In genomic region chrX:43644124-43644701, GRCh38 we compare ENCODE assay signal across 8 cellular contexts. TPM values are rescaled to one million over a fixed set of nuclear protein-coding genes. Genes with fewer than 3 reads are reported as not detected.
DNase-seq lines count a peak whose midpoint lies in the region; ATAC-seq and TF ChIP-seq lines count a peak whose summit lies in the region.
"Had no signal": no experiment of that assay in that cellular context is flagged by ENCODE, and none has a peak within 500 bp of the region (broad histone marks: within the 10 kb centered on the region; RNA-seq: fewer than 3 reads in every experiment).

No MANE protein-coding gene starts in this region.

- H3K18ac ChIP-seq in trophoblast cell (ENCODE audit: low read length) = no peak overlapping the region

- no peak overlapping the region for H3K9ac ChIP-seq in trophoblast cell (ENCODE audit: low read length)

- peak overlapping the region; percentile 76 for H2BK120ac ChIP-seq in trophoblast cell (ENCODE audit: insufficient read depth, low read length, poor library complexity)

- H3K27ac ChIP-seq in trophoblast cell (ENCODE audit: low read depth, low read length) = peak overlapping the region; percentile 44

- peaks cover 3 to 4% of the 10 kb centered on the region in 2 experiments for H3K4me1 ChIP-seq in trophoblast cell (ENCODE audit: control insufficient read depth in 1 of 2, insufficient read depth in 2 of 2, low read length in 2 of 2)

- ATAC-seq in GM19467 (IDR thresholded peaks at IDR 0.05; ENCODE audit: unreplicated experiment) = no peak
- no peak for ATAC-seq in HG03571 (IDR thresholded peaks at IDR 0.05; ENCODE audit: unreplicated experiment)
- no peak for ATAC-seq in GM21390 (IDR thresholded peaks at IDR 0.05; ENCODE audit: unreplicated experiment)
- ATAC-seq: Right ventricle myocardium inferior had no signal

- peak overlapping the region; percentile 19 for H2BK5ac ChIP-seq in trophoblast cell (ENCODE audit: low read depth, low read length, poor library complexity)

- H4K12ac ChIP-seq in trophoblast cell (ENCODE audit: low read depth, low read length) = no peak overlapping the region

- no peak overlapping the region for H4K91ac ChIP-seq in trophoblast cell (ENCODE audit: low read depth, low read length)

- H4K8ac ChIP-seq in trophoblast cell (ENCODE audit: low read depth, low read length) = no peak overlapping the region

- H3K79me1 ChIP-seq in trophoblast cell (ENCODE audit: low read length) = peaks cover 4% of the 10 kb centered on the region

- no peak overlapping the region for H3K23ac ChIP-seq in trophoblast cell (ENCODE audit: low read length)

- peak; percentile 4 for DNase-seq in GOT3 (lab: John Stamatoyannopoulos, UW)
- peak; percentile 80 for DNase-seq in OCI-M1 (lab: John Stamatoyannopoulos, UW)
- DNase-seq in erythroblast (lab: John Stamatoyannopoulos, UW) = peak; percentile 1 to 10
- peak; percentile 60 to 79 for DNase-seq in trophoblast cell

- H3K4ac ChIP-seq in trophoblast cell (ENCODE audit: low read depth, low read length) = no peak overlapping the region

- H2BK12ac ChIP-seq in trophoblast cell (ENCODE audit: low read length) = peak overlapping the region; percentile 64

- H3K36me3 ChIP-seq in trophoblast cell (ENCODE audit: control insufficient read depth in 1 of 2, insufficient read depth in 2 of 2, low read length in 2 of 2) = no peaks in the 10 kb centered on the region

- H3K27me3 ChIP-seq in trophoblast cell (ENCODE audit: insufficient read depth, low read length) = no peaks in the 10 kb centered on the region

- H3K79me2 ChIP-seq in trophoblast cell (ENCODE audit: control insufficient read depth, insufficient read depth, low read length, poor library complexity) = no peaks in the 10 kb centered on the region

- H3K4me2 ChIP-seq in trophoblast cell (ENCODE audit: low read length) = no peak overlapping the region

- peak overlapping the region; percentile 66 for H3K14ac ChIP-seq in trophoblast cell (ENCODE audit: low read length)

- H3K4me3 ChIP-seq in trophoblast cell (ENCODE audit: low read depth, low read length) = no peak overlapping the region

- no peak for TF ChIP-seq POLR2A in erythroblast (IDR thresholded peaks at IDR 0.05; ENCODE audit: low read length)

- H2AK5ac ChIP-seq in trophoblast cell (ENCODE audit: low read length) = no peak overlapping the region

- no peaks in the 10 kb centered on the region for H3K9me3 ChIP-seq in trophoblast cell (ENCODE audit: insufficient read depth, low read depth, low read length)

- WGBS in trophoblast cell (ENCODE audit: extremely low coverage, insufficient coverage, insufficient read length) = no CpG with 5 or more reads among the region's 3 CpGs

- H2AFZ ChIP-seq in trophoblast cell (ENCODE audit: insufficient read depth, low read length, poor library complexity) = no peak overlapping the region

RNA-seq across cellular contexts. Expression of gene MAOA, which starts 11.9 kb away (rescaled TPM):
- polyA plus RNA-seq in trophoblast cell (2013) = 25.8 and 27.0 TPM in 2 replicates

Comparison
In these comparisons a context has a peak if more than half of its experiments do, and no peak if none do; other contexts are left out.
1. DNase-seq: peak in every context shown above with its lines; median percentile 80 in OCI-M1; 70 in trophoblast cell; 6 in erythroblast; 4 in GOT3.